Comparison of ENCODE assay signal across 1 cellular context in the genomic region with DNA sequence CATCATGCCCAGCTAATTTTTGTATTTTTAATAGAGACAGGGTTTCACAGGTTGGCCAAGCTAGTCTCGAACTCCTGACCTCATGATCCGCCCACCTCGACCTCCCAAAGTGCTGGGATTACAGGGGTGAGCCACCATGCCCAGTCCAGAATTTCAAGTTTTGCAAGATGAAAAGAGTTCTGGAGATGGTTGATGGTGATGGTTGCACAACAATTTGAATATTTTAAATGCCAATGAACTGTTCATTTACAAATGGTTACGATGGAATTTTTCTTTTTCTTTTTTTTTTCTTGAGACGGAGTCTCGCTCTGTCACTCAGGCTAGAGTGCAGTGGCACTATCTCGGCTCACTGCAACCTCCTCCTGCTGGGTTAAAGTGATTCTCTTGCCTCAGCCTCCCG.
TF ChIP-seq lines count a peak whose summit lies in the region.

No MANE protein-coding gene starts in this region.

TF ChIP-seq in IMR-90, 13 proteins besides CTCF, POLR2A, EP300 and RAD21:
- TF ChIP-seq CEBPB (IDR thresholded peaks at IDR 0.05; ENCODE audit: low read depth, low read length) = peak; percentile 69
TF ChIP-seq in IMR-90: peak in this region for 1; not testable (repeated sequence) for 12.
